In genomic region chr6:32178547-32179440, GRCh38 we compare ENCODE assay signal across 1 cellular context.
TF ChIP-seq lines count a peak whose summit lies in the region.

No MANE protein-coding gene starts in this region.

TF ChIP-seq in HepG2, 621 proteins besides CTCF, POLR2A, EP300 and RAD21 (continued from another document and continues in another):
- TF ChIP-seq ZNF607 (CRISPR knock-in tag; IDR thresholded peaks at IDR 0.05; ENCODE audit: borderline replicate concordance) = 0 out of 2 replicates have a peak, but pooled peaks have one; percentile 9
- no peak for TF ChIP-seq ZNF329 (CRISPR knock-in tag; IDR thresholded peaks at IDR 0.05; ENCODE audit: low read depth)
- TF ChIP-seq PAWR (CRISPR knock-in tag; IDR thresholded peaks at IDR 0.05; ENCODE audit: borderline replicate concordance) = no peak
- no peak for TF ChIP-seq CHCHD3 (CRISPR knock-in tag; IDR thresholded peaks at IDR 0.05)
- no peak for TF ChIP-seq MIXL1 (CRISPR knock-in tag; IDR thresholded peaks at IDR 0.05)
- no peak for TF ChIP-seq SSRP1 (CRISPR knock-in tag; IDR thresholded peaks at IDR 0.05)
- TF ChIP-seq ZNF33B (CRISPR knock-in tag; IDR thresholded peaks at IDR 0.05) = no peak; the same call in 1 of the 2 replicates
- TF ChIP-seq SP4 (CRISPR knock-in tag; IDR thresholded peaks at IDR 0.05) = no peak
- TF ChIP-seq REL (CRISPR knock-in tag; conservative IDR thresholded peaks at IDR 0.05) = no peak
- TF ChIP-seq SMARCE1 (IDR thresholded peaks at IDR 0.05; ENCODE audit: borderline replicate concordance) = no peak
- TF ChIP-seq SCMH1 (CRISPR knock-in tag; IDR thresholded peaks at IDR 0.05; ENCODE audit: borderline replicate concordance) = no peak
- TF ChIP-seq ATF5 (CRISPR knock-in tag; IDR thresholded peaks at IDR 0.05; ENCODE audit: low read depth) = no peak
- TF ChIP-seq ZFY (CRISPR knock-in tag; IDR thresholded peaks at IDR 0.05) = peak; percentile 41; the same call in 1 of the 2 replicates
- no peak for TF ChIP-seq TOE1 (CRISPR knock-in tag; IDR thresholded peaks at IDR 0.05)
- TF ChIP-seq GMEB2 (CRISPR knock-in tag; IDR thresholded peaks at IDR 0.05; ENCODE audit: low read depth) = no peak
- no peak for TF ChIP-seq CBX2 (IDR thresholded peaks at IDR 0.05; ENCODE audit: low read depth, low read length)
- TF ChIP-seq CBX2 (CRISPR knock-in tag; IDR thresholded peaks at IDR 0.05; ENCODE audit: low read depth) = no peak
- no peak for TF ChIP-seq ELK4 (CRISPR knock-in tag; IDR thresholded peaks at IDR 0.05; ENCODE audit: borderline replicate concordance)
- TF ChIP-seq ARNT (IDR thresholded peaks at IDR 0.05) = no peak
- TF ChIP-seq ZNF800 (CRISPR knock-in tag; IDR thresholded peaks at IDR 0.05) = no peak
- no peak for TF ChIP-seq TCF7 (IDR thresholded peaks at IDR 0.05; ENCODE audit: low read depth)
- TF ChIP-seq KLF16 (CRISPR knock-in tag; IDR thresholded peaks at IDR 0.05) = no peak
- TF ChIP-seq TBP (CRISPR knock-in tag; IDR thresholded peaks at IDR 0.05) = no peak
- no peak for TF ChIP-seq FOXK2 (IDR thresholded peaks at IDR 0.05)
- TF ChIP-seq PPARG (CRISPR knock-in tag; conservative IDR thresholded peaks at IDR 0.05) = no peak
- TF ChIP-seq MTERF4 (CRISPR knock-in tag; IDR thresholded peaks at IDR 0.05) = no peak
- TF ChIP-seq MIER2 (CRISPR knock-in tag; IDR thresholded peaks at IDR 0.05) = no peak
- TF ChIP-seq ZNF101 (CRISPR knock-in tag; IDR thresholded peaks at IDR 0.05; ENCODE audit: borderline replicate concordance, low read depth) = no peak
- TF ChIP-seq MLLT10 (CRISPR knock-in tag; IDR thresholded peaks at IDR 0.05) = no peak
- TF ChIP-seq ZZZ3 (CRISPR knock-in tag; IDR thresholded peaks at IDR 0.05; ENCODE audit: borderline replicate concordance) = no peak
- no peak for TF ChIP-seq ZBTB7B (CRISPR knock-in tag; IDR thresholded peaks at IDR 0.05)
- peak; percentile 15; the same call in 1 of the 2 replicates for TF ChIP-seq ZBTB38 (CRISPR knock-in tag; IDR thresholded peaks at IDR 0.05)
- no peak for TF ChIP-seq ZNF784 (CRISPR knock-in tag; IDR thresholded peaks at IDR 0.05; ENCODE audit: borderline replicate concordance)
- TF ChIP-seq RBFOX2 (IDR thresholded peaks at IDR 0.05; ENCODE audit: low read depth, low read length) = 0 out of 2 replicates have a peak, but pooled peaks have one; percentile 24
- no peak for TF ChIP-seq GLMP (CRISPR knock-in tag; IDR thresholded peaks at IDR 0.05; ENCODE audit: borderline replicate concordance)
- no peak for TF ChIP-seq ZNF782 (CRISPR knock-in tag; IDR thresholded peaks at IDR 0.05; ENCODE audit: borderline replicate concordance)
- no peak for TF ChIP-seq ZNF749 (CRISPR knock-in tag; IDR thresholded peaks at IDR 0.05; ENCODE audit: borderline replicate concordance)
- TF ChIP-seq NR2C2 (CRISPR knock-in tag; IDR thresholded peaks at IDR 0.05; ENCODE audit: borderline replicate concordance) = no peak
- no peak for TF ChIP-seq ATF3 (CRISPR knock-in tag; IDR thresholded peaks at IDR 0.05)
- no peak for TF ChIP-seq KAT8 (CRISPR knock-in tag; IDR thresholded peaks at IDR 0.05)
- no peak for TF ChIP-seq NFRKB (IDR thresholded peaks at IDR 0.05)
- TF ChIP-seq PRMT3 (CRISPR knock-in tag; IDR thresholded peaks at IDR 0.05; ENCODE audit: borderline replicate concordance, low read depth) = no peak
- TF ChIP-seq ZNF598 (CRISPR knock-in tag; IDR thresholded peaks at IDR 0.05; ENCODE audit: borderline replicate concordance) = no peak; the same call in 1 of the 2 replicates
- no peak for TF ChIP-seq ZNF263 (CRISPR knock-in tag; IDR thresholded peaks at IDR 0.05)
- TF ChIP-seq DMTF1 (CRISPR knock-in tag; IDR thresholded peaks at IDR 0.05) = no peak
- TF ChIP-seq ZNF75D (CRISPR knock-in tag; IDR thresholded peaks at IDR 0.05; ENCODE audit: borderline replicate concordance) = no peak
- no peak for TF ChIP-seq ZNF615 (CRISPR knock-in tag; IDR thresholded peaks at IDR 0.05; ENCODE audit: borderline replicate concordance)
- TF ChIP-seq MEIS1 (CRISPR knock-in tag; IDR thresholded peaks at IDR 0.05; ENCODE audit: borderline replicate concordance) = no peak
- no peak for TF ChIP-seq ZNF574 (CRISPR knock-in tag; IDR thresholded peaks at IDR 0.05)
- no peak for TF ChIP-seq ZBTB14 (CRISPR knock-in tag; IDR thresholded peaks at IDR 0.05)
- no peak for TF ChIP-seq U2AF2 (IDR thresholded peaks at IDR 0.05; ENCODE audit: low read depth, low read length)
- TF ChIP-seq FOXJ3 (CRISPR knock-in tag; IDR thresholded peaks at IDR 0.05; ENCODE audit: borderline replicate concordance) = no peak
- TF ChIP-seq MXD4 (CRISPR knock-in tag; IDR thresholded peaks at IDR 0.05) = peak; percentile 56
- no peak for TF ChIP-seq TAF15 (IDR thresholded peaks at IDR 0.05; ENCODE audit: low read depth, low read length, poor library complexity, severe bottlenecking)
- TF ChIP-seq FOXA3 (CRISPR knock-in tag; IDR thresholded peaks at IDR 0.05) = no peak
- no peak for TF ChIP-seq MZF1 (CRISPR knock-in tag; IDR thresholded peaks at IDR 0.05; ENCODE audit: borderline replicate concordance)
- TF ChIP-seq TAF1 (CRISPR knock-in tag; IDR thresholded peaks at IDR 0.05) = peak; percentile 55
- no peak for TF ChIP-seq ZBTB34 (CRISPR knock-in tag; IDR thresholded peaks at IDR 0.05)
